16 cellular contexts compared by ENCODE assay signal in genomic region chr3:148023994-148024393, GRCh38.
DNase-seq lines count a peak whose midpoint lies in the region; ATAC-seq and FAIRE-seq lines count a peak whose summit lies in the region.
"Had no signal": no experiment of that assay in that cellular context is flagged by ENCODE, and none has a peak within 500 bp of the region (broad histone marks: within the 10 kb centered on the region; RNA-seq: fewer than 3 reads in every experiment).

No MANE protein-coding gene starts in this region.

- FAIRE-seq in HTR-8/SVneo (lab: Jason Lieb, UNC) = no peak

- DNase-seq in AG08396 (ENCODE audit: low spot score) (peak; percentile 15), HTR-8/SVneo (ENCODE audit: insufficient read length, low spot score) (peak; percentile 7), amniotic epithelial cell (ENCODE audit: low read depth) (peak; percentile 71), hepatic stellate cell (ENCODE audit: low spot score) (peak; percentile 14)
- no peak for DNase-seq in activated naive CD4-positive, alpha-beta T cell treated with Interleukin-2 at 50 U/mL for 16 hours
- DNase-seq: activated CD8-positive, alpha-beta T cell treated with anti-CD3 and anti-CD28 coated beads, Interleukin-2, amount 10 ng/mL, durations not matched to agents 7 days and 5 days; gastrocnemius medialis; H9; mesendoderm; NCI-H1417; NCI-H345; transverse colon had no signal

- ATAC-seq in GM18511 (IDR thresholded peaks at IDR 0.05; ENCODE audit: unreplicated experiment) = no peak
- ATAC-seq in HG03196 (IDR thresholded peaks at IDR 0.05; ENCODE audit: unreplicated experiment) = no peak
- no peak for ATAC-seq in HG03139 (IDR thresholded peaks at IDR 0.05; ENCODE audit: unreplicated experiment)
- ATAC-seq: activated CD8-positive, alpha-beta T cell treated with anti-CD3 and anti-CD28 coated beads, Interleukin-2, amount 10 ng/mL, durations not matched to agents 7 days and 5 days; gastrocnemius medialis; stimulated activated effector memory CD8-positive, alpha-beta T cell treated with anti-CD3 and anti-CD28 coated beads, Interleukin-12 subunit alpha, Interleukin-12 subunit beta, amount 100 ng/mL, for 72 hours had no signal
